In genomic region chr1:225424562-225425210, GRCh38 we compare ENCODE assay signal across 8 cellular contexts. TPM values are rescaled to one million over a fixed set of nuclear protein-coding genes. Genes with fewer than 3 reads are reported as not detected.
DNase-seq lines count a peak whose midpoint lies in the region; ATAC-seq and TF ChIP-seq lines count a peak whose summit lies in the region.
"Had no signal": no experiment of that assay in that cellular context is flagged by ENCODE, and none has a peak within 500 bp of the region (broad histone marks: within the 10 kb centered on the region; RNA-seq: fewer than 3 reads in every experiment).

No MANE protein-coding gene starts in this region.

- POLR2A ChIA-PET in PC-3 (lab: Charles Lee; ENCODE audit: unreplicated experiment): interaction anchor here (0.5 kb wide), 1 partner anchor 567 kb away, joined by 4 read pairs; no protein-coding TSS in a partner anchor

- ATAC-seq in PC-3 (no peak), HG03097 (IDR thresholded peaks at IDR 0.05; ENCODE audit: low FRiP score, unreplicated experiment) (no peak), GM19452 (IDR thresholded peaks at IDR 0.05; ENCODE audit: unreplicated experiment) (no peak)
- ATAC-seq: activated CD4-positive, CD25-positive, alpha-beta regulatory T cell treated with anti-CD3 and anti-CD28 coated beads, Interleukin-2, amount 50 U/mL, for 24 hours had no signal

- H3K4me1 ChIP-seq in GM23248 (ENCODE audit: insufficient read depth): peaks cover 38% of the 10 kb centered on the region
- H3K4me1 ChIP-seq in PC-3 (ENCODE audit: insufficient read depth, low read length): peaks cover 48% of the 10 kb centered on the region
- H3K4me1 ChIP-seq in endodermal cell (ENCODE audit: control insufficient read depth, insufficient read depth, low read length): peaks cover 4% of the 10 kb centered on the region
- H3K4me1 ChIP-seq in rectal smooth muscle tissue (ENCODE audit: control insufficient read depth, insufficient read depth, low read length): peaks cover 31% of the 10 kb centered on the region

- peak overlapping the region; percentile 80 for H3K4me3 Mint-ChIP-seq in endodermal cell

- H3K9me3 Mint-ChIP-seq in endodermal cell: no peaks in the 10 kb centered on the region

- in situ Hi-C loops in GM23248 (cut with MboI): no loop called here

- H3K4me1 Mint-ChIP-seq in endodermal cell: peaks cover 52% of the 10 kb centered on the region

- peak overlapping the region; percentile 85 for H3K27ac Mint-ChIP-seq in endodermal cell

- H3K27ac ChIP-seq in GM23248: peak overlapping the region; percentile 65
- no peak overlapping the region for H3K27ac ChIP-seq in PC-3 (ENCODE audit: low read length)
- no peak overlapping the region for H3K27ac ChIP-seq in endodermal cell (ENCODE audit: low read depth, low read length)
- H3K27ac ChIP-seq in rectal smooth muscle tissue (ENCODE audit: low read depth, low read length): peak overlapping the region; percentile 95

- H3K4me3 ChIP-seq in GM23248 (peak overlapping the region; percentile 75), PC-3 (ENCODE audit: low read length) (peak overlapping the region; percentile 89), endodermal cell (ENCODE audit: low read length) (peak overlapping the region; percentile 89), rectal smooth muscle tissue (ENCODE audit: low read length) (no peak overlapping the region)

- no peaks in the 10 kb centered on the region for H3K9me3 ChIP-seq in GM23248 (ENCODE audit: low read depth)
- H3K9me3 ChIP-seq in PC-3 (ENCODE audit: low read length): no peaks in the 10 kb centered on the region
- H3K9me3 ChIP-seq in endodermal cell (ENCODE audit: control insufficient read depth, low read length): no peaks in the 10 kb centered on the region

- BruUV-seq in PC-3 (replicated peaks; lab: Mats Ljungman, UMichigan): no TSS peak

- H3F3A ChIP-seq in GM23248 (ENCODE audit: insufficient read depth) (peaks cover 30% of the 10 kb centered on the region; the same call in 1 of the 2 replicates), PC-3 (ENCODE audit: low read length, unreplicated experiment) (no peaks in the 10 kb centered on the region)

- H3K4me2 ChIP-seq in GM23248 (ENCODE audit: unreplicated experiment) (peak overlapping the region; percentile 82), PC-3 (ENCODE audit: low read length) (peak overlapping the region; percentile 92)

- H4K20me1 ChIP-seq in GM23248 (ENCODE audit: insufficient read depth) (no peaks in the 10 kb centered on the region), PC-3 (ENCODE audit: low read length) (peaks cover 42% of the 10 kb centered on the region)

- H3K9me2 ChIP-seq in GM23248 (ENCODE audit: insufficient read depth) (no peaks in the 10 kb centered on the region), PC-3 (replicated peaks; ENCODE audit: low read length) (no peaks in the 10 kb centered on the region)

- peaks cover 6% of the 10 kb centered on the region for H3K36me3 Mint-ChIP-seq in endodermal cell (ENCODE audit: low read depth)

- WGBS in GM23248 (ENCODE audit: low coverage in 1 of 2, low lambda C conversion rate in 2 of 2, missing lambda C conversion rate in 2 of 2), 2 experiments: 63 to 66% methylated on average over 6 of the region's 6 CpGs
- WGBS in endodermal cell (ENCODE audit: insufficient coverage in 1 of 2, insufficient read length in 1 of 2), 2 experiments: 42 to 44% methylated on average over 5 to 6 of the region's 6 CpGs

- H3K79me2 ChIP-seq in GM23248 (ENCODE audit: insufficient read depth) (peaks cover 80% of the 10 kb centered on the region), PC-3 (ENCODE audit: low read length) (peaks cover 70% of the 10 kb centered on the region)

- DNase-seq in GM23248 (peak; percentile 68), PC-3 (peak; percentile 61), endodermal cell (peak; percentile 85), RPMI8226 (no peak)

- H2AFZ ChIP-seq in GM23248: peak overlapping the region; percentile 26; the same call in 1 of the 2 replicates
- no peak overlapping the region for H2AFZ ChIP-seq in PC-3 (ENCODE audit: low read length)

- intact Hi-C loops in PC-3 (cut with micrococcal nuclease): loop anchor here (5.0 kb wide), 1 partner anchor 492 kb away; no protein-coding TSS in a partner anchor

- CTCF ChIA-PET in PC-3 (lab: Charles Lee): interaction anchor here (0.6 kb wide), 2 partner anchors 9 to 200 kb away, joined by 3 read pairs; no protein-coding TSS in a partner anchor

- 0 out of 2 replicates have a peak overlapping the region, but pooled peaks have one; percentile 16 for H3K9ac ChIP-seq in GM23248
- H3K9ac ChIP-seq in PC-3 (ENCODE audit: low read length): no peak overlapping the region
- peak overlapping the region; percentile 31 for H3K9ac ChIP-seq in endodermal cell (ENCODE audit: extremely low read depth, low read length, poor library complexity, severe bottlenecking)
- no peak overlapping the region for H3K9ac ChIP-seq in rectal smooth muscle tissue (ENCODE audit: low read length)

- H3K36me3 ChIP-seq in GM23248 (ENCODE audit: low read depth) (peaks cover under 1% of the 10 kb centered on the region; the same call in 1 of the 2 replicates), PC-3 (ENCODE audit: low read depth, low read length) (peaks cover 15% of the 10 kb centered on the region; the same call in 1 of the 2 replicates), endodermal cell (ENCODE audit: control insufficient read depth, insufficient read depth, low read length) (peaks cover 31% of the 10 kb centered on the region), rectal smooth muscle tissue (ENCODE audit: control insufficient read depth, insufficient read depth, low read length) (peaks cover 4% of the 10 kb centered on the region)

- TF ChIP-seq CTCF in PC-3 (conservative IDR thresholded peaks at IDR 0.05; ENCODE audit: low read depth, low read length) (no peak), endodermal cell (conservative IDR thresholded peaks at IDR 0.05) (no peak)

- H3K27me3 ChIP-seq in GM23248 (replicated peaks; ENCODE audit: insufficient read depth) (no peaks in the 10 kb centered on the region), PC-3 (ENCODE audit: low read length) (no peaks in the 10 kb centered on the region), endodermal cell (ENCODE audit: control insufficient read depth, insufficient read depth, low read length, poor library complexity, severe bottlenecking) (peaks cover 5% of the 10 kb centered on the region), rectal smooth muscle tissue (ENCODE audit: control insufficient read depth, insufficient read depth, low read length) (no peaks in the 10 kb centered on the region)

- peaks cover 46% of the 10 kb centered on the region for H3K27me3 Mint-ChIP-seq in endodermal cell (ENCODE audit: insufficient read depth)

RNA-seq across cellular contexts. Expression of gene LBR, which starts 3.2 kb away (rescaled TPM):
- 12.3 and 13.5 TPM in 2 replicates for total RNA-seq in GM23248 (2014; rRNA removed; shearing (Covaris generic))
- polyA plus RNA-seq in GM23248 (2016; fragmentation: Nextera tagmentation; extraction: Ambion mirVana): 16.8 and 19.0 TPM in 2 replicates
- total RNA-seq in PC-3 (2014; rRNA removed) (35.1 and 42.0 TPM in 2 replicates), endodermal cell (10 to 100 TPM; 49.8 to 72.3 TPM)
- polyA plus RNA-seq in endodermal cell (2013, experiment 1 of 2): 98.3 TPM
- 96.7 TPM for polyA plus RNA-seq in endodermal cell (2013, experiment 2 of 2)

Comparison
In these comparisons a context has a peak if more than half of its experiments do, and no peak if none do; other contexts are left out.
1. H3K27ac ChIP-seq: peak in GM23248 (single experiment) and rectal smooth muscle tissue (single experiment); none in PC-3 (single experiment) and endodermal cell (single experiment).
2. H3K9ac ChIP-seq: peak in GM23248 (single experiment) and endodermal cell (single experiment); none in PC-3 (single experiment) and rectal smooth muscle tissue (single experiment).